In genomic region chr10:100007239-100008141, GRCh38 we compare ENCODE assay signal across 11 cellular contexts. TPM values are rescaled to one million over a fixed set of nuclear protein-coding genes. Genes with fewer than 3 reads are reported as not detected.
DNase-seq lines count a peak whose midpoint lies in the region; ATAC-seq and TF ChIP-seq lines count a peak whose summit lies in the region.
"Had no signal": no experiment of that assay in that cellular context is flagged by ENCODE, and none has a peak within 500 bp of the region (broad histone marks: within the 10 kb centered on the region; RNA-seq: fewer than 3 reads in every experiment).

No MANE protein-coding gene starts in this region.

- no peaks in the 10 kb centered on the region for H3K9me3 Mint-ChIP-seq in activated T-cell treated with anti-CD3 and anti-CD28 coated beads, Interleukin-2, amount 50 U/mL, for 72 hours
- H3K9me3 Mint-ChIP-seq in activated T-helper 17 cell treated with anti-CD3 and anti-CD28 coated beads, Interleukin-2, amount 50 U/mL, for 72 hours, result no peaks in the 10 kb centered on the region
- H3K9me3 Mint-ChIP-seq in immature natural killer cell, result no peaks in the 10 kb centered on the region

- TF ChIP-seq CTCF in testis (IDR thresholded peaks at IDR 0.05) (no peak), Peyer's patch (IDR thresholded peaks at IDR 0.05) (no peak)

- H3K27ac ChIP-seq in testis (peak overlapping the region; percentile 28 to 55), Peyer's patch (peak overlapping the region in 2 of 4 donors; percentile 13 to 72)

- peak overlapping the region; percentile 21 to 55 for H3K4me3 Mint-ChIP-seq in activated T-cell treated with anti-CD3 and anti-CD28 coated beads, Interleukin-2, amount 50 U/mL, for 72 hours
- H3K4me3 Mint-ChIP-seq in activated T-helper 17 cell treated with anti-CD3 and anti-CD28 coated beads, Interleukin-2, amount 50 U/mL, for 72 hours, result peak overlapping the region; percentile 84
- peak overlapping the region; percentile 63 to 90 (median 86) for H3K4me3 Mint-ChIP-seq in immature natural killer cell

- peaks cover 22% of the 10 kb centered on the region for H3K27me3 Mint-ChIP-seq in activated T-cell treated with anti-CD3 and anti-CD28 coated beads, Interleukin-2, amount 50 U/mL, for 72 hours (ENCODE audit: low read depth)
- no peaks in the 10 kb centered on the region for H3K27me3 Mint-ChIP-seq in activated T-helper 17 cell treated with anti-CD3 and anti-CD28 coated beads, Interleukin-2, amount 50 U/mL, for 72 hours
- H3K27me3 Mint-ChIP-seq in immature natural killer cell (ENCODE audit: low read depth in 3 of 3), result peaks cover 2 to 6% (median 3%) of the 10 kb centered on the region in 3 donors

- H3K4me1 ChIP-seq in testis (peaks cover 26% of the 10 kb centered on the region), Peyer's patch (peaks cover 0 to 33% (median 5%) of the 10 kb centered on the region in 4 donors)

- H3K27ac Mint-ChIP-seq in activated T-cell treated with anti-CD3 and anti-CD28 coated beads, Interleukin-2, amount 50 U/mL, for 72 hours, result no peak overlapping the region
- H3K27ac Mint-ChIP-seq in activated T-helper 17 cell treated with anti-CD3 and anti-CD28 coated beads, Interleukin-2, amount 50 U/mL, for 72 hours, result peak overlapping the region; percentile 31
- H3K27ac Mint-ChIP-seq in immature natural killer cell, result peak overlapping the region in 2 of 6 donors; percentile 40 to 46

- no peak for TF ChIP-seq POLR2A in testis (IDR thresholded peaks at IDR 0.05)
- no peak for TF ChIP-seq POLR2A in Peyer's patch (IDR thresholded peaks at IDR 0.05)

- no peaks in the 10 kb centered on the region for H3K9me3 ChIP-seq in testis
- no peaks in the 10 kb centered on the region for H3K9me3 ChIP-seq in Peyer's patch
- H3K9me3 ChIP-seq: neutrophil had no signal

- H3K36me3 Mint-ChIP-seq in activated T-cell treated with anti-CD3 and anti-CD28 coated beads, Interleukin-2, amount 50 U/mL, for 72 hours (ENCODE audit: insufficient read depth in 2 of 2), result no peaks in the 10 kb centered on the region
- H3K36me3 Mint-ChIP-seq in activated T-helper 17 cell treated with anti-CD3 and anti-CD28 coated beads, Interleukin-2, amount 50 U/mL, for 72 hours (ENCODE audit: low read depth), result no peaks in the 10 kb centered on the region
- peaks cover 0 to 5% (median 0%) of the 10 kb centered on the region in 3 donors for H3K36me3 Mint-ChIP-seq in immature natural killer cell

- DNase-seq in activated T-cell treated with anti-CD3 and anti-CD28 coated beads, Interleukin-2, amount 50 U/mL, for 72 hours, result no peak
- no peak for DNase-seq in activated T-cell treated with anti-CD3 and anti-CD28 coated beads for 4 hours
- DNase-seq in immature natural killer cell, result no peak
- DNase-seq in testis, result no peak
- no peak for DNase-seq in Ammon's horn (ENCODE audit: low spot score)
- DNase-seq in activated CD8-positive, alpha-beta memory T cell treated with anti-CD3 and anti-CD28 coated beads for 24 hours, result no peak
- no peak for DNase-seq in Peyer's patch
- DNase-seq: COR-L47, SW 1271 had no signal

- 44 to 51% methylated on average over 10 of the region's 10 CpGs for WGBS in testis, 2 donors

- ATAC-seq in activated T-cell treated with anti-CD3 and anti-CD28 coated beads, Interleukin-2, amount 50 U/mL, for 72 hours (replicated peaks in 1 of 2), result no peak
- ATAC-seq in activated T-helper 17 cell treated with anti-CD3 and anti-CD28 coated beads, Interleukin-2, amount 50 U/mL, for 72 hours (replicated peaks), result no peak

- H3K4me3 ChIP-seq in testis (no peak overlapping the region), Peyer's patch (peak overlapping the region in 1 of 4 donors; percentile 93)

- H3K4me1 Mint-ChIP-seq in activated T-cell treated with anti-CD3 and anti-CD28 coated beads, Interleukin-2, amount 50 U/mL, for 72 hours (ENCODE audit: low read depth), result peaks cover 54% of the 10 kb centered on the region
- H3K4me1 Mint-ChIP-seq in activated T-helper 17 cell treated with anti-CD3 and anti-CD28 coated beads, Interleukin-2, amount 50 U/mL, for 72 hours, result peaks cover 31% of the 10 kb centered on the region
- peaks cover 33 to 46% of the 10 kb centered on the region in 2 donors for H3K4me1 Mint-ChIP-seq in immature natural killer cell

- H3K36me3 ChIP-seq in testis (ENCODE audit: low read depth, missing control alignments) (no peaks in the 10 kb centered on the region), Peyer's patch (no peaks in the 10 kb centered on the region)
- H3K36me3 ChIP-seq: neutrophil had no signal

- H3K27me3 ChIP-seq in testis (no peaks in the 10 kb centered on the region), Peyer's patch (no peaks in the 10 kb centered on the region)
- H3K27me3 ChIP-seq: neutrophil had no signal

- intact Hi-C loops in testis (cut with DNase I; ENCODE audit: low total_unique reads), result no loop called here

RNA-seq across cellular contexts. Expression of gene DNMBP, which starts 2.3 kb away (rescaled TPM):
- total RNA-seq in activated T-cell treated with anti-CD3 and anti-CD28 coated beads, Interleukin-2, amount 50 U/mL, for 72 hours, result 1 to 10 TPM; 2.3 to 2.9 TPM
- total RNA-seq in activated T-helper 17 cell treated with anti-CD3 and anti-CD28 coated beads, Interleukin-2, amount 50 U/mL, for 72 hours, result 1 to 10 TPM; 3.0 TPM
- polyA plus RNA-seq in immature natural killer cell, result 1 to 10 TPM in 1 of 3 donors, under 1 TPM in 1, not detected in 1; 0.41 to 2.8 TPM
- 10 to 100 TPM; 33.4 to 36.0 TPM for total RNA-seq in testis
- polyA plus RNA-seq in testis (ENCODE audit: insufficient read depth, low read depth, low replicate concordance), result 20.8 TPM
- total RNA-seq in Peyer's patch, result 10 to 100 TPM; 53.6 to 96.0 (median 69.6) TPM

Comparison
In these comparisons a context has a peak if more than half of its experiments do, and no peak if none do; other contexts are left out.
1. RNA of gene DNMBP, which starts 2.3 kb away (total RNA-seq): 53.6 to 96.0 TPM in Peyer's patch and 33.4 to 36.0 TPM in testis; 3.0 TPM in activated T-helper 17 cell treated with anti-CD3 and anti-CD28 coated beads, Interleukin-2, amount 50 U/mL, for 72 hours and 2.3 to 2.9 TPM in activated T-cell treated with anti-CD3 and anti-CD28 coated beads, Interleukin-2, amount 50 U/mL, for 72 hours; every median in the first group is over 4 times any median in the second.
2. Peak in every context shown above with its lines, with median percentiles within 50 percentile points of each other: H3K4me3 Mint-ChIP-seq.